ENCODE assay signal across 30 cellular contexts in genomic region chr12:27183342-27183741, GRCh38.
"Had no signal": no experiment of that assay in that cellular context is flagged by ENCODE, and none has a peak within 500 bp of the region (broad histone marks: within the 10 kb centered on the region; RNA-seq: fewer than 3 reads in every experiment).

No MANE protein-coding gene starts in this region.

- H3K27me3 ChIP-seq: foreskin keratinocyte, heart right ventricle, left lung, neutrophil, pancreas, right lobe of liver, stomach, tibial nerve, upper lobe of right lung, vagina had no signal

- H3K36me3 ChIP-seq: heart right ventricle, left lung, neutrophil, pancreas, right lobe of liver, stomach, tibial nerve, upper lobe of right lung, vagina had no signal

- H3K27ac Mint-ChIP-seq: dendritic cell treated with granulocyte-macrophage colony-stimulating factor and Interleukin-4, amounts not matched to agents 40 ng/mL and 50 ng/mL, for 4 days; endodermal cell; mesothelial cell of epicardium; natural killer cell treated with Interleukin-12 subunit alpha and Interleukin-12 subunit beta and Interleukin-15 and Interleukin-18, amount 100 ng/mL, for 72 hours had no signal

- ATAC-seq: esophagus mucosa; foreskin keratinocyte; heart right ventricle; left cardiac atrium; left lung; mucosa of descending colon; natural killer cell treated with Interleukin-12 subunit alpha and Interleukin-12 subunit beta and Interleukin-15 and Interleukin-18, amount 100 ng/mL, for 72 hours; pancreas; right lobe of liver; upper lobe of right lung had no signal

- H3K27me3 Mint-ChIP-seq: dendritic cell treated with granulocyte-macrophage colony-stimulating factor and Interleukin-4, amounts not matched to agents 40 ng/mL and 50 ng/mL, for 4 days; naive B cell had no signal

- H3K4me3 ChIP-seq: heart right ventricle, left lung, mucosa of descending colon, pancreas, right lobe of liver, smooth muscle cell, stomach, tibial nerve, upper lobe of right lung, vagina had no signal

- H3K9me3 Mint-ChIP-seq: dendritic cell treated with granulocyte-macrophage colony-stimulating factor and Interleukin-4, amounts not matched to agents 40 ng/mL and 50 ng/mL, for 4 days; endodermal cell; mesothelial cell of epicardium; natural killer cell treated with Interleukin-12 subunit alpha and Interleukin-12 subunit beta and Interleukin-15 and Interleukin-18, amount 100 ng/mL, for 72 hours; neural crest cell had no signal

- H3K9me3 ChIP-seq: heart right ventricle, left lung, mucosa of descending colon, neutrophil, pancreas, right lobe of liver, stomach, tibial nerve, upper lobe of right lung, vagina had no signal

- H3K4me1 ChIP-seq: right lobe of liver had no signal

- DNase-seq: effector CD8-positive, alpha-beta T cell; endodermal cell; foreskin keratinocyte; glutamatergic neuron; heart right ventricle; hippocampal formation; left cardiac atrium; left lung; mesenchymal stem cell; mucosa of descending colon; naive B cell; pancreas; right lobe of liver; stimulated activated CD4-positive, alpha-beta T cell treated with anti-CD3 and anti-CD28 coated beads, Interleukin-12 subunit alpha, Interleukin-12 subunit beta, amount 100 ng/mL, for 4 hours; stimulated activated CD4-positive, alpha-beta T cell treated with anti-CD3 and anti-CD28 coated beads, Interleukin-1b, Interleukin-23, amount 100 ng/mL, for 48 hours; stimulated activated CD4-positive, alpha-beta T cell treated with anti-CD3 and anti-CD28 coated beads, Interleukin-4, amount 100 ng/mL, for 1 hour; stimulated activated CD8-positive, alpha-beta memory T cell treated with anti-CD3 and anti-CD28 coated beads, Interleukin-4, amount 100 ng/mL, for 48 hours; stimulated activated naive CD4-positive, alpha-beta T cell treated with Interleukin-2 at 50 U/mL for 16 hours; stomach; upper lobe of right lung had no signal

- H3K4me1 Mint-ChIP-seq: neural crest cell had no signal

- H3K36me3 Mint-ChIP-seq: mesothelial cell of epicardium; natural killer cell treated with Interleukin-12 subunit alpha and Interleukin-12 subunit beta and Interleukin-15 and Interleukin-18, amount 100 ng/mL, for 72 hours had no signal

- H3K27ac ChIP-seq: epithelial cell of prostate, foreskin keratinocyte, left lung, neutrophil, pancreas, right lobe of liver, tibial nerve, upper lobe of right lung, vagina had no signal

- H3K4me3 Mint-ChIP-seq: dendritic cell treated with granulocyte-macrophage colony-stimulating factor and Interleukin-4, amounts not matched to agents 40 ng/mL and 50 ng/mL, for 4 days; endodermal cell; mesothelial cell of epicardium; natural killer cell treated with Interleukin-12 subunit alpha and Interleukin-12 subunit beta and Interleukin-15 and Interleukin-18, amount 100 ng/mL, for 72 hours; neural crest cell had no signal
